In the genomic region with DNA sequence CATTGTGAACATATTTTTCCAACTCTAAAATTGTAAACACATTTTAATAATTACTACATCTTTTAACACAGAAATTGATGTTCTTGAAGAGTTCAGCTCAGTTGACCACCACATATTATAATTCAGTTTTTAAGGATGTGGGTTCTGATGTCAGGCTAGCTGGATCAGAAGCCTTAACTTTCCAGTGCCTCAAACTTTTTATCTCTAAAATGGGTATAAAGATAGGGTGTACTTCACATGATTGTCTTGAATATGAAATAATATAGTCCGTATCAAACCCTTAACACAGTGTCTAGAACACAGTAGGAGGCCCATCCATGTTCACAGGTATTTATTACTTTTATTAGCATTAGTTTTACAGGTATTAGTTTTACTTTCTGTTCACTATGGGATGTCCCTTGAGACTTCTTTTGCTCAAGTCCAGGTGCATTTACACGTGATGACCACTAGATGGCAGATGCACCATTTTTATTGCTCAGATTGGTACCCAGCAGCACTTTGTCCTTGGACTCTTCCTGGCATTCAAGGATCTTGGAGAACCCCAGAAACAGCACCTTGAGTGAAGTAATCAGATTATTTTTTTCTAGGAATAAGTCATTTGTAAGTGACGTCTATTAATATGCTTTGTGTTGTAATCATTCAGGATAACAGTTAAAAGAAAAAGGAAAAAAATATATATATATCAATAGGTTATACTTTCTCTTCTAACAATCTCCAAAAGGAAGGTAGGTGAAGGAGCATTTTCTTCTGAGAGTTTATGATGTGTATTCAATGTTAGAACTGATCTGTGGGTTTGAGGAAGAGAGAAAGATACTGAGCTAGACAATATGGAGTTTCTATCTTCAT, we compare ENCODE assay signal across 8 cellular contexts.
DNase-seq lines count a peak whose midpoint lies in the region; ATAC-seq and TF ChIP-seq lines count a peak whose summit lies in the region.

No MANE protein-coding gene starts in this region.

- H3K4me3 Mint-ChIP-seq in CD4-positive, alpha-beta T cell: no peak overlapping the region
- H3K4me3 Mint-ChIP-seq in activated naive CD8-positive, alpha-beta T cell treated with anti-CD3 and anti-CD28 coated beads, Interleukin-2, amount 50 U/mL, for 24 hours: no peak overlapping the region

- H3K27ac ChIP-seq in CD4-positive, alpha-beta T cell (ENCODE audit: low read depth, low read length): no peak overlapping the region
- H3K27ac ChIP-seq in WERI-Rb-1: no peak overlapping the region

- H3K9me3 Mint-ChIP-seq in CD4-positive, alpha-beta T cell: no peaks in the 10 kb centered on the region
- no peaks in the 10 kb centered on the region for H3K9me3 Mint-ChIP-seq in activated naive CD8-positive, alpha-beta T cell treated with anti-CD3 and anti-CD28 coated beads, Interleukin-2, amount 50 U/mL, for 24 hours

- POLR2A ChIA-PET in CD4-positive, alpha-beta T cell (lab: Charles Lee): no interaction called here

- no peaks in the 10 kb centered on the region for H3K36me3 ChIP-seq in WERI-Rb-1

- H3K36me3 Mint-ChIP-seq in CD4-positive, alpha-beta T cell (ENCODE audit: low read depth): no peaks in the 10 kb centered on the region
- H3K36me3 Mint-ChIP-seq in activated naive CD8-positive, alpha-beta T cell treated with anti-CD3 and anti-CD28 coated beads, Interleukin-2, amount 50 U/mL, for 24 hours (ENCODE audit: low read depth): no peaks in the 10 kb centered on the region

- no peak overlapping the region for H3K27ac Mint-ChIP-seq in CD4-positive, alpha-beta T cell
- no peak overlapping the region for H3K27ac Mint-ChIP-seq in activated naive CD8-positive, alpha-beta T cell treated with anti-CD3 and anti-CD28 coated beads, Interleukin-2, amount 50 U/mL, for 24 hours

- CTCF ChIA-PET in CD4-positive, alpha-beta T cell (lab: Charles Lee): interaction anchor here (0.5 kb wide), 1 partner anchor 1952 kb away, joined by 3 read pairs; no protein-coding TSS in a partner anchor

- H3K4me3 ChIP-seq in WERI-Rb-1 (ENCODE audit: low read depth, low read length): no peak overlapping the region

- H3K9me3 ChIP-seq in CD4-positive, alpha-beta T cell (ENCODE audit: control insufficient read depth, low read length): no peaks in the 10 kb centered on the region
- peaks cover 4% of the 10 kb centered on the region for H3K9me3 ChIP-seq in WERI-Rb-1 (ENCODE audit: severe bottlenecking)

- peak; percentile 96 for TF ChIP-seq CTCF in CD4-positive, alpha-beta T cell (IDR thresholded peaks at IDR 0.05)
- peak; percentile 65 for TF ChIP-seq CTCF in WERI-Rb-1 (IDR thresholded peaks at IDR 0.05; ENCODE audit: low read depth, low read length)

- DNase-seq in CD4-positive, alpha-beta T cell: no peak
- DNase-seq in NCI-H146 treated with DMSO at 0.1 percent for 48 hours (lab: John Stamatoyannopoulos, UW; ENCODE audit: unreplicated experiment): peak; percentile 67
- DNase-seq in WERI-Rb-1: peak; percentile 19
- peak; percentile 49 for DNase-seq in glomerular visceral epithelial cell (ENCODE audit: extremely low spot score)
- peak; percentile 17 for DNase-seq in putamen (ENCODE audit: low spot score)
- no peak for DNase-seq in activated naive CD8-positive, alpha-beta T cell treated with anti-CD3 and anti-CD28 coated beads, Interleukin-2, amount 50 U/mL, for 24 hours

- H3K27me3 ChIP-seq in CD4-positive, alpha-beta T cell (ENCODE audit: control insufficient read depth, insufficient read depth, low read length): no peaks in the 10 kb centered on the region
- H3K27me3 ChIP-seq in WERI-Rb-1 (ENCODE audit: insufficient read depth, low read depth, severe bottlenecking): no peaks in the 10 kb centered on the region

- no peaks in the 10 kb centered on the region for H3K27me3 Mint-ChIP-seq in CD4-positive, alpha-beta T cell
- H3K27me3 Mint-ChIP-seq in activated naive CD8-positive, alpha-beta T cell treated with anti-CD3 and anti-CD28 coated beads, Interleukin-2, amount 50 U/mL, for 24 hours: peaks cover 7% of the 10 kb centered on the region

- intact Hi-C loops in CD4-positive, alpha-beta T cell (cut with DNase I, micrococcal nuclease): loop anchor here (1.0 to 5.0 kb wide), 4 partner anchors 1574 to 1927 kb away; no protein-coding TSS in a partner anchor

- no peak for ATAC-seq in CD4-positive, alpha-beta T cell (ENCODE audit: poor library complexity)
- ATAC-seq in GM18520 (IDR thresholded peaks at IDR 0.05; ENCODE audit: unreplicated experiment): peak; percentile 81
- ATAC-seq in HG02884 (IDR thresholded peaks at IDR 0.05; ENCODE audit: unreplicated experiment): peak; percentile 81
- ATAC-seq in activated naive CD8-positive, alpha-beta T cell treated with anti-CD3 and anti-CD28 coated beads, Interleukin-2, amount 50 U/mL, for 24 hours: no peak

- no peaks in the 10 kb centered on the region for H3K4me1 Mint-ChIP-seq in CD4-positive, alpha-beta T cell (ENCODE audit: low read depth)
- no peaks in the 10 kb centered on the region for H3K4me1 Mint-ChIP-seq in activated naive CD8-positive, alpha-beta T cell treated with anti-CD3 and anti-CD28 coated beads, Interleukin-2, amount 50 U/mL, for 24 hours

Comparison
In these comparisons a context has a peak if more than half of its experiments do, and no peak if none do; other contexts are left out.
1. ATAC-seq: peak in GM18520 (single experiment) and HG02884 (single experiment); none in CD4-positive, alpha-beta T cell (single experiment) and activated naive CD8-positive, alpha-beta T cell treated with anti-CD3 and anti-CD28 coated beads, Interleukin-2, amount 50 U/mL, for 24 hours (single experiment).
2. DNase-seq: peak in NCI-H146 treated with DMSO at 0.1 percent for 48 hours (single experiment), WERI-Rb-1 (single experiment), glomerular visceral epithelial cell (single experiment) and putamen (single experiment); none in CD4-positive, alpha-beta T cell (0 of 10) and activated naive CD8-positive, alpha-beta T cell treated with anti-CD3 and anti-CD28 coated beads, Interleukin-2, amount 50 U/mL, for 24 hours (single experiment).